In genomic region chr3:28050895-28051294, GRCh38 we compare ENCODE assay signal across 9 cellular contexts.
DNase-seq lines count a peak whose midpoint lies in the region; ATAC-seq and TF ChIP-seq lines count a peak whose summit lies in the region.
"Had no signal": no experiment of that assay in that cellular context is flagged by ENCODE, and none has a peak within 500 bp of the region (broad histone marks: within the 10 kb centered on the region; RNA-seq: fewer than 3 reads in every experiment).

No MANE protein-coding gene starts in this region.

- in situ Hi-C loops in Caki2 (cut with HindIII; ENCODE audit: low pct_unique_long_range_greater_than_20kb, low sequenced_read_pairs): no loop called here
- in situ Hi-C loops in gastrocnemius medialis (cut with MboI; ENCODE audit: low sequenced_read_pairs in 4 of 4): no loop called here

- no peak for TF ChIP-seq CTCF in gastrocnemius medialis (IDR thresholded peaks at IDR 0.05 in 4 of 5, conservative IDR thresholded peaks at IDR 0.05 in 1 of 5)

- no peak for TF ChIP-seq POLR2A in gastrocnemius medialis (IDR thresholded peaks at IDR 0.05)

- H3K9me3 ChIP-seq in gastrocnemius medialis: no peaks in the 10 kb centered on the region
- H3K9me3 ChIP-seq: thoracic aorta had no signal

- intact Hi-C loops in gastrocnemius medialis (cut with DNase I; ENCODE audit: low total_unique reads): no loop called here

- no peaks in the 10 kb centered on the region for H3K27me3 ChIP-seq in gastrocnemius medialis

- no peak for ATAC-seq in GM21423 (IDR thresholded peaks at IDR 0.05; ENCODE audit: unreplicated experiment)
- ATAC-seq in gastrocnemius medialis: no peak
- ATAC-seq in GM18870 (IDR thresholded peaks at IDR 0.05; ENCODE audit: unreplicated experiment): no peak

- DNase-seq in Caki2 (ENCODE audit: low read depth): peak; percentile 47
- DNase-seq in HT1080 (ENCODE audit: low read depth): peak; percentile 91
- DNase-seq in activated CD8-positive, alpha-beta memory T cell treated with anti-CD3 and anti-CD28 coated beads, Interleukin-2, amount 50 U/mL, for 4 hours: peak; percentile 39
- DNase-seq in mucosa of gallbladder (ENCODE audit: low spot score): peak; percentile 74
- DNase-seq in gastrocnemius medialis: no peak
- no peak for DNase-seq in OCI-M1 (lab: John Stamatoyannopoulos, UW)

- no peaks in the 10 kb centered on the region for H3K36me3 ChIP-seq in gastrocnemius medialis
- H3K36me3 ChIP-seq: thoracic aorta had no signal

- H3K27ac ChIP-seq in gastrocnemius medialis: no peak overlapping the region
- H3K27ac ChIP-seq: thoracic aorta had no signal

- no peaks in the 10 kb centered on the region for H3K4me1 ChIP-seq in gastrocnemius medialis

- no peak overlapping the region for H3K4me3 ChIP-seq in gastrocnemius medialis
- H3K4me3 ChIP-seq: thoracic aorta had no signal

Comparison
In these comparisons a context has a peak if more than half of its experiments do, and no peak if none do; other contexts are left out.
1. DNase-seq: peak in Caki2 (single experiment), HT1080 (single experiment), activated CD8-positive, alpha-beta memory T cell treated with anti-CD3 and anti-CD28 coated beads, Interleukin-2, amount 50 U/mL, for 4 hours (single experiment) and mucosa of gallbladder (single experiment); none in gastrocnemius medialis (0 of 2) and OCI-M1 (single experiment).